1 cellular context compared by ENCODE assay signal in genomic region chr10:14565199-14565598, GRCh38.
TF ChIP-seq lines count a peak whose summit lies in the region.

No MANE protein-coding gene starts in this region.

TF ChIP-seq in IMR-90, 13 proteins besides CTCF, POLR2A, EP300 and RAD21 (continued from another document):
- TF ChIP-seq RFX5 (IDR thresholded peaks at IDR 0.05; ENCODE audit: low read depth, low read length): no peak
- no peak for TF ChIP-seq BHLHE40 (IDR thresholded peaks at IDR 0.05; ENCODE audit: low read depth, low read length)
- no peak for TF ChIP-seq CEBPB (IDR thresholded peaks at IDR 0.05; ENCODE audit: low read depth, low read length)
